Comparison of ENCODE assay signal across 19 cellular contexts in genomic region chr3:97235611-97236315, GRCh38.
"Had no signal": no experiment of that assay in that cellular context is flagged by ENCODE, and none has a peak within 500 bp of the region (broad histone marks: within the 10 kb centered on the region; RNA-seq: fewer than 3 reads in every experiment).

No MANE protein-coding gene starts in this region.

- H3K4me3 ChIP-seq: ascending aorta, coronary artery, heart right ventricle, mucosa of descending colon, prostate gland, right atrium auricular region, suprapubic skin, upper lobe of left lung had no signal

- H3K36me3 ChIP-seq: ascending aorta, heart right ventricle, prostate gland, right atrium auricular region, suprapubic skin, upper lobe of left lung had no signal

- H3K27me3 ChIP-seq: ascending aorta, heart right ventricle, right atrium auricular region, suprapubic skin, upper lobe of left lung had no signal

- H3K9me3 ChIP-seq: ascending aorta, mucosa of descending colon, prostate gland, right atrium auricular region, suprapubic skin, upper lobe of left lung had no signal

- H3K27ac ChIP-seq: ascending aorta, coronary artery, heart right ventricle, prostate gland, right atrium auricular region, suprapubic skin, upper lobe of left lung had no signal

- FAIRE-seq: endometrium had no signal

- DNase-seq: activated CD4-positive, alpha-beta T cell treated with anti-CD3 and anti-CD28 coated beads, Interleukin-2, amount 10 ng/mL, durations not matched to agents 7 days and 5 days; activated CD8-positive, alpha-beta T cell treated with anti-CD3 and anti-CD28 coated beads, Interleukin-2, amount 10 ng/mL, durations not matched to agents 7 days and 5 days; activated naive CD4-positive, alpha-beta T cell treated with anti-CD3 and anti-CD28 coated beads, Interleukin-2, amount 10 ng/mL, durations not matched to agents 7 days and 5 days; activated T-cell treated with anti-CD3 and anti-CD28 coated beads, Interleukin-2, amount 50 U/mL, for 24 hours; heart right ventricle; kidney glomerular epithelial cell; left ventricle myocardium superior; mucosa of descending colon; naive thymus-derived CD4-positive, alpha-beta T cell; stimulated activated naive CD8-positive, alpha-beta T cell treated with anti-CD3 and anti-CD28 coated beads, Interleukin-15, amount 100 ng/mL, for 72 hours; T1000; upper lobe of left lung had no signal

- ATAC-seq: activated CD4-positive, CD25-positive, alpha-beta regulatory T cell treated with anti-CD3 and anti-CD28 coated beads, Interleukin-2, amount 50 U/mL, for 24 hours; activated CD8-positive, alpha-beta T cell treated with anti-CD3 and anti-CD28 coated beads, Interleukin-2, amount 10 ng/mL, durations not matched to agents 7 days and 5 days; heart right ventricle; left ventricle myocardium superior; mucosa of descending colon; naive thymus-derived CD4-positive, alpha-beta T cell; stimulated activated naive CD8-positive, alpha-beta T cell treated with anti-CD3 and anti-CD28 coated beads, Interleukin-15, amount 100 ng/mL, for 72 hours had no signal

- H3K4me1 ChIP-seq: ascending aorta, heart right ventricle, prostate gland, right atrium auricular region, upper lobe of left lung had no signal
